Comparison of ENCODE assay signal across 1 cellular context in genomic region chr1:8947127-8947691, GRCh38.
A peak's percentile ranks its signal among the peaks of the same experiment; 100 is the strongest.
TF ChIP-seq lines count a peak whose summit lies in the region.

No MANE protein-coding gene starts in this region.

TF ChIP-seq in K562, 482 proteins besides CTCF, POLR2A, EP300 and RAD21 (continued from another document):
- TF ChIP-seq ZBTB40 (IDR thresholded peaks at IDR 0.05) (peak; percentile 67), ZBTB40 (CRISPR knock-in tag; IDR thresholded peaks at IDR 0.05) (no peak), ZNF655 (CRISPR knock-in tag; IDR thresholded peaks at IDR 0.05) (no peak), MAFG (tag; conservative IDR thresholded peaks at IDR 0.05) (no peak), STAT6 (CRISPR knock-in tag; IDR thresholded peaks at IDR 0.05) (no peak), BCOR (IDR thresholded peaks at IDR 0.05) (no peak), EHMT2 (IDR thresholded peaks at IDR 0.05) (peak; percentile 16; the same call in 1 of the 2 replicates), ZSCAN32 (CRISPR knock-in tag; IDR thresholded peaks at IDR 0.05) (no peak), IFI16 (CRISPR knock-in tag; IDR thresholded peaks at IDR 0.05) (no peak), ZBTB11 (CRISPR knock-in tag; IDR thresholded peaks at IDR 0.05) (no peak), USF2 (CRISPR knock-in tag; IDR thresholded peaks at IDR 0.05) (0 out of 2 replicates have a peak, but pooled peaks have one; percentile 6), ZNF589 (CRISPR knock-in tag; IDR thresholded peaks at IDR 0.05; ENCODE audit: low read depth) (no peak), NR2C1 (IDR thresholded peaks at IDR 0.05) (peak; percentile 91), NR2C1 (tag; IDR thresholded peaks at IDR 0.05) (peak; percentile 93), EP400 (IDR thresholded peaks at IDR 0.05) (no peak), PATZ1 (CRISPR knock-in tag; IDR thresholded peaks at IDR 0.05; ENCODE audit: borderline replicate concordance) (no peak), NR2C2 (CRISPR knock-in tag; IDR thresholded peaks at IDR 0.05) (peak; percentile 50; the same call in 1 of the 2 replicates), NR2C2 (tag; IDR thresholded peaks at IDR 0.05) (peak; percentile 80), PREB (CRISPR knock-in tag; IDR thresholded peaks at IDR 0.05) (no peak), HDAC6 (IDR thresholded peaks at IDR 0.05; ENCODE audit: low read depth, low read length) (no peak), DMBX1 (CRISPR knock-in tag; IDR thresholded peaks at IDR 0.05; ENCODE audit: borderline replicate concordance) (no peak), GATA2 (CRISPR knock-in tag; IDR thresholded peaks at IDR 0.05) (no peak), GABPA (tag; conservative IDR thresholded peaks at IDR 0.05; ENCODE audit: low read depth) (peak; percentile 74)
